ENCODE assay signal across 22 cellular contexts in the genomic region with DNA sequence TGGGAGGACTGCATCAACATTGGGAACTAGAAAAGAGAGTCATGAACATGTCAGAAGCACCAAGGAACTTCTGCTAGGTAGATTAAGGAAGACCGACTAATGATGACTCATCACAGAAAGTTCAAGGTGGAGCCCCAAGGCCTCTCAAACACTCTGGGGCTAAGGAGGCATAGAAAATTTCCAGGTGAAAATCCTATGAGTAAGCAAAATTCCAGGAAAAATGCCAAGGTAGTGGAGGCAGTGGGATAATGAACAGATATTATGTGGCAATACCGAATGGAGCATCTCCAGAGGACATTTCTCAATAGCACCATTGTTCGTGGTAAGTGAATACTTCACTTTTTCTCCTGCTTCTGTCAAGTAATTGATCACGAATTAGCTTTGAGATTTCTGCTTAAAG.
A peak's percentile ranks its signal among the peaks of the same experiment; 100 is the strongest.
DNase-seq lines count a peak whose midpoint lies in the region; ATAC-seq, FAIRE-seq and TF ChIP-seq lines count a peak whose summit lies in the region.
"Had no signal": no experiment of that assay in that cellular context is flagged by ENCODE, and none has a peak within 500 bp of the region (broad histone marks: within the 10 kb centered on the region; RNA-seq: fewer than 3 reads in every experiment).

No MANE protein-coding gene starts in this region.

- H3K36me3 ChIP-seq in PC-3 (ENCODE audit: low read depth, low read length) (no peaks in the 10 kb centered on the region), bronchial epithelial cell (ENCODE audit: control insufficient read depth, insufficient read depth, low read length) (no peaks in the 10 kb centered on the region), suprapubic skin (no peaks in the 10 kb centered on the region)
- H3K36me3 ChIP-seq: adrenal gland, HAP-1, left lung, vagina had no signal

- no peak overlapping the region for H2AFZ ChIP-seq in PC-3 (ENCODE audit: low read length)
- H2AFZ ChIP-seq: parathyroid adenoma, PC-9 had no signal

- no peak for TF ChIP-seq POLR2A in suprapubic skin (IDR thresholded peaks at IDR 0.05)

- H3K79me2 ChIP-seq in PC-3 (ENCODE audit: low read length): no peaks in the 10 kb centered on the region
- H3K79me2 ChIP-seq: parathyroid adenoma had no signal

- CTCF ChIA-PET in PC-3 (lab: Charles Lee): no interaction called here

- H3K27ac ChIP-seq in PC-3 (ENCODE audit: low read length) (no peak overlapping the region), suprapubic skin (no peak overlapping the region)
- H3K27ac ChIP-seq: adrenal gland, left lung, parathyroid adenoma, PC-9, vagina had no signal

- no peak overlapping the region for H3K4me3 ChIP-seq in PC-3 (ENCODE audit: low read length)
- H3K4me3 ChIP-seq in bronchial epithelial cell (ENCODE audit: low read depth, low read length): no peak overlapping the region
- H3K4me3 ChIP-seq in suprapubic skin: no peak overlapping the region
- H3K4me3 ChIP-seq: adrenal gland, HAP-1, left lung, PC-9, vagina had no signal

- peak; percentile 2 for DNase-seq in EL
- peak; percentile 90 for DNase-seq in PC-3
- peak; percentile 97 for DNase-seq in bronchial epithelial cell (ENCODE audit: low read depth)
- DNase-seq in left lobe of liver (ENCODE audit: low spot score): no peak
- no peak for DNase-seq in DMS153 treated with DMSO at 0.1 percent for 48 hours (lab: John Stamatoyannopoulos, UW; ENCODE audit: unreplicated experiment)
- no peak for DNase-seq in cerebellar cortex (ENCODE audit: low spot score)
- no peak for DNase-seq in suprapubic skin (ENCODE audit: low spot score in 2 of 2)
- DNase-seq: activated CD4-positive, alpha-beta memory T cell treated with anti-CD3 and anti-CD28 coated beads, Interleukin-2, amount 10 ng/mL, durations not matched to agents 7 days and 5 days; activated CD4-positive, CD25-positive, alpha-beta regulatory T cell; activated gamma-delta T cell treated with Interleukin-2 at 50 U/mL for 16 hours; CD4-positive, alpha-beta T cell; left lung; NCI-H1694 treated with DMSO at 0.1 percent for 48 hours; NCI-H345; T-helper 9 cell had no signal

- no TSS peak for BruUV-seq in PC-3 (replicated peaks; lab: Mats Ljungman, UMichigan)

- H3K27me3 ChIP-seq in PC-3 (ENCODE audit: low read length) (no peaks in the 10 kb centered on the region), bronchial epithelial cell (ENCODE audit: control insufficient read depth, insufficient read depth, low read length) (no peaks in the 10 kb centered on the region), suprapubic skin (no peaks in the 10 kb centered on the region)
- H3K27me3 ChIP-seq: adrenal gland, left lung, vagina had no signal

- ATAC-seq in PC-3 (peak; percentile 94), left lobe of liver (peak; percentile 38), GM21786 (IDR thresholded peaks at IDR 0.05; ENCODE audit: unreplicated experiment) (no peak)
- ATAC-seq: left lung, SK-N-SH treated with all-trans-retinoic acid at 6 μM for 48 hours had no signal

- no peak overlapping the region for H3K4me2 ChIP-seq in PC-3 (ENCODE audit: low read length)
- H3K4me2 ChIP-seq: PC-9 had no signal

- peak; percentile 80 for FAIRE-seq in bronchial epithelial cell (lab: Jason Lieb, UNC)

- TF ChIP-seq CTCF in PC-3 (conservative IDR thresholded peaks at IDR 0.05; ENCODE audit: low read depth, low read length) (no peak), bronchial epithelial cell (IDR thresholded peaks at IDR 0.05; ENCODE audit: insufficient read depth, low read length, severe bottlenecking) (no peak), suprapubic skin (IDR thresholded peaks at IDR 0.05) (no peak)

- H3K9ac ChIP-seq in PC-3 (ENCODE audit: low read length): no peak overlapping the region
- H3K9ac ChIP-seq: parathyroid adenoma had no signal

- no peak for TF ChIP-seq EP300 in suprapubic skin (IDR thresholded peaks at IDR 0.05)

- no peaks in the 10 kb centered on the region for H4K20me1 ChIP-seq in PC-3 (ENCODE audit: low read length)

- no peaks in the 10 kb centered on the region for H3F3A ChIP-seq in PC-3 (ENCODE audit: low read length, unreplicated experiment)

- H3K9me2 ChIP-seq in PC-3 (replicated peaks; ENCODE audit: low read length): no peaks in the 10 kb centered on the region

- H3K9me3 ChIP-seq in PC-3 (ENCODE audit: low read length) (no peaks in the 10 kb centered on the region), suprapubic skin (no peaks in the 10 kb centered on the region)
- H3K9me3 ChIP-seq: adrenal gland, HAP-1, left lung, vagina had no signal

- intact Hi-C loops in PC-3 (cut with micrococcal nuclease): no loop called here

- POLR2A ChIA-PET in PC-3 (lab: Charles Lee; ENCODE audit: unreplicated experiment): no interaction called here

- H3K4me1 ChIP-seq in PC-3 (ENCODE audit: insufficient read depth, low read length) (peaks cover 6% of the 10 kb centered on the region; the same call in 1 of the 2 replicates), suprapubic skin (no peaks in the 10 kb centered on the region)
- H3K4me1 ChIP-seq: adrenal gland, HAP-1, left lung, parathyroid adenoma, vagina had no signal

- 62% methylated on average over 4 of the region's 4 CpGs for WGBS in suprapubic skin

Comparison
In these comparisons a context has a peak if more than half of its experiments do, and no peak if none do; other contexts are left out.
1. DNase-seq: peak in EL (single experiment), PC-3 (single experiment) and bronchial epithelial cell (single experiment); none in left lobe of liver (single experiment), DMS153 treated with DMSO at 0.1 percent for 48 hours (single experiment), cerebellar cortex (single experiment) and suprapubic skin (0 of 2).